1 cellular context compared by ENCODE assay signal in genomic region chr11:121406291-121406690, GRCh38.
TF ChIP-seq lines count a peak whose summit lies in the region.

No MANE protein-coding gene starts in this region.

TF ChIP-seq in WTC11, 78 proteins besides CTCF, POLR2A, EP300 and RAD21:
- TF ChIP-seq ZSCAN18 (CRISPR knock-in tag; IDR thresholded peaks at IDR 0.05), result 0 out of 2 replicates have a peak, but pooled peaks have one; percentile 32
- no peak for TF ChIP-seq ZNF232 (CRISPR knock-in tag; IDR thresholded peaks at IDR 0.05)
- TF ChIP-seq ZNF425 (CRISPR knock-in tag; conservative IDR thresholded peaks at IDR 0.05), result no peak
- no peak for TF ChIP-seq CREM (CRISPR knock-in tag; IDR thresholded peaks at IDR 0.05)
- peak; percentile 77; the same call in 1 of the 2 replicates for TF ChIP-seq ETV6 (CRISPR knock-in tag; IDR thresholded peaks at IDR 0.05)
- TF ChIP-seq FOXK1 (CRISPR knock-in tag; IDR thresholded peaks at IDR 0.05), result peak; percentile 14; the same call in 1 of the 2 replicates
- TF ChIP-seq FOXP4 (CRISPR knock-in tag; IDR thresholded peaks at IDR 0.05), result peak; percentile 51; the same call in 1 of the 2 replicates
- peak; percentile 67 for TF ChIP-seq TEAD1 (CRISPR knock-in tag; IDR thresholded peaks at IDR 0.05)
- peak; percentile 35; the same call in 1 of the 2 replicates for TF ChIP-seq ZNF219 (CRISPR knock-in tag; IDR thresholded peaks at IDR 0.05; ENCODE audit: borderline replicate concordance)
- TF ChIP-seq ZNF423 (CRISPR knock-in tag; IDR thresholded peaks at IDR 0.05), result peak; percentile 31; the same call in 1 of the 2 replicates
- no peak for TF ChIP-seq CBFB (CRISPR knock-in tag; IDR thresholded peaks at IDR 0.05; ENCODE audit: low read depth)
- 0 out of 2 replicates have a peak, but pooled peaks have one; percentile 11 for TF ChIP-seq USF2 (CRISPR knock-in tag; IDR thresholded peaks at IDR 0.05)
